In the genomic region with DNA sequence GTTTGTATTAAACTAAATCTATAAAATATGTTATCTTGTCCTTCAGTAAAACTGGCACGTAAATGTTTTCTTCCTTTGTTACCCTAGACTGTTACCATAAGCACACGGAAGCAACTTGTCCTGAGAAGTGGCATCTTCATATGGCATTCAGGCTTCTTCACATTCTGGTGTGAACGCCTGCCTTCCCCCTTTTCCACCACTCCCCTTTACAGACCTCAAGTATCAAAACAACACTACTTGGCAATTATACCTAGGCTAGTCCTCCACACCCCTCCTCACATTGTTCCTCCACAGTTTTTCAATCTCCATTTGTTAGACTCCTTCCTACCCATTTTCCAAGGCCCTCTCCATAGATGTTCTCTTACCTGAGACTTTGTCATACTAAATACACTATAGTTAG, we compare ENCODE assay signal across 8 cellular contexts. TPM values are rescaled to one million over a fixed set of nuclear protein-coding genes. Genes with fewer than 3 reads are reported as not detected.
DNase-seq lines count a peak whose midpoint lies in the region; ATAC-seq and TF ChIP-seq lines count a peak whose summit lies in the region.

No MANE protein-coding gene starts in this region.

- WGBS in tibial nerve, 2 donors: 38 to 45% methylated on average over 3 of the region's 3 CpGs

- intact Hi-C loops in posterior vena cava (cut with DNase I): no loop called here

- H3K4me3 Mint-ChIP-seq in activated T-cell treated with anti-CD3 and anti-CD28 coated beads, Interleukin-2, amount 50 U/mL, for 4 hours: peak overlapping the region; percentile 95
- H3K4me3 Mint-ChIP-seq in activated T-helper 17 cell treated with anti-CD3 and anti-CD28 coated beads, Interleukin-2, amount 50 U/mL, for 72 hours: peak overlapping the region; percentile 87

- H3K27ac Mint-ChIP-seq in activated T-helper 17 cell treated with anti-CD3 and anti-CD28 coated beads, Interleukin-2, amount 50 U/mL, for 72 hours: peak overlapping the region; percentile 81

- H3K27me3 Mint-ChIP-seq in activated T-cell treated with anti-CD3 and anti-CD28 coated beads, Interleukin-2, amount 50 U/mL, for 4 hours (ENCODE audit: low read depth): no peaks in the 10 kb centered on the region
- H3K27me3 Mint-ChIP-seq in activated T-helper 17 cell treated with anti-CD3 and anti-CD28 coated beads, Interleukin-2, amount 50 U/mL, for 72 hours: no peaks in the 10 kb centered on the region

- H3K27ac ChIP-seq in tibial nerve: peak overlapping the region in 3 of 4 donors; percentile 98 to 99 (median 98)

- peaks cover 0 to 3% (median 0%) of the 10 kb centered on the region in 4 donors for H3K9me3 ChIP-seq in tibial nerve

- peaks cover 57% of the 10 kb centered on the region for H3K4me1 Mint-ChIP-seq in activated T-cell treated with anti-CD3 and anti-CD28 coated beads, Interleukin-2, amount 50 U/mL, for 4 hours (ENCODE audit: low read depth)
- peaks cover 34% of the 10 kb centered on the region for H3K4me1 Mint-ChIP-seq in activated T-helper 17 cell treated with anti-CD3 and anti-CD28 coated beads, Interleukin-2, amount 50 U/mL, for 72 hours

- no peak for TF ChIP-seq CTCF in tibial nerve (IDR thresholded peaks at IDR 0.05)

- no peaks in the 10 kb centered on the region for H3K36me3 ChIP-seq in tibial nerve

- H3K27me3 ChIP-seq in tibial nerve: no peaks in the 10 kb centered on the region

- peaks cover 8% of the 10 kb centered on the region for H3K36me3 Mint-ChIP-seq in activated T-cell treated with anti-CD3 and anti-CD28 coated beads, Interleukin-2, amount 50 U/mL, for 4 hours (ENCODE audit: insufficient read depth)
- H3K36me3 Mint-ChIP-seq in activated T-helper 17 cell treated with anti-CD3 and anti-CD28 coated beads, Interleukin-2, amount 50 U/mL, for 72 hours (ENCODE audit: low read depth): peaks cover 59% of the 10 kb centered on the region

- peak overlapping the region in 3 of 4 donors; percentile 2 to 87 (median 84) for H3K4me3 ChIP-seq in tibial nerve

- ATAC-seq in activated T-cell treated with anti-CD3 and anti-CD28 coated beads, Interleukin-2, amount 50 U/mL, for 4 hours: no peak
- ATAC-seq in activated T-helper 17 cell treated with anti-CD3 and anti-CD28 coated beads, Interleukin-2, amount 50 U/mL, for 72 hours (replicated peaks): no peak
- no peak for ATAC-seq in GM21723 (IDR thresholded peaks at IDR 0.05; ENCODE audit: unreplicated experiment)

- peaks cover 0 to 64% (median 32%) of the 10 kb centered on the region in 4 donors for H3K4me1 ChIP-seq in tibial nerve

- TF ChIP-seq POLR2A in tibial nerve (IDR thresholded peaks at IDR 0.05): no peak

- no peaks in the 10 kb centered on the region for H3K9me3 Mint-ChIP-seq in activated T-cell treated with anti-CD3 and anti-CD28 coated beads, Interleukin-2, amount 50 U/mL, for 4 hours
- no peaks in the 10 kb centered on the region for H3K9me3 Mint-ChIP-seq in activated T-helper 17 cell treated with anti-CD3 and anti-CD28 coated beads, Interleukin-2, amount 50 U/mL, for 72 hours

- no peak for DNase-seq in activated T-cell treated with anti-CD3 and anti-CD28 coated beads, Interleukin-2, amount 50 U/mL, for 4 hours
- no peak for DNase-seq in activated T-cell treated with anti-CD3 and anti-CD28 coated beads, Interleukin-2, amount 50 U/mL, for 48 hours
- peak; percentile 14 for DNase-seq in iris pigment epithelial cell (ENCODE audit: low read depth)
- no peak for DNase-seq in tibial nerve (ENCODE audit: low spot score in 2 of 2)
- DNase-seq in kidney glomerular epithelial cell (lab: John Stamatoyannopoulos, UW): no peak
- no peak for DNase-seq in posterior vena cava (ENCODE audit: low spot score)

- TF ChIP-seq EP300 in tibial nerve (IDR thresholded peaks at IDR 0.05): no peak

RNA-seq across cellular contexts. Expression of a gene that starts 2.9 kb away (rescaled TPM):
- total RNA-seq in activated T-cell treated with anti-CD3 and anti-CD28 coated beads, Interleukin-2, amount 50 U/mL, for 4 hours: 10 to 100 TPM; 67.4 to 89.2 (median 80.3) TPM
- 10 to 100 TPM; 46.0 to 46.9 TPM for total RNA-seq in activated T-helper 17 cell treated with anti-CD3 and anti-CD28 coated beads, Interleukin-2, amount 50 U/mL, for 72 hours
- 10 to 100 TPM; 24.0 to 32.8 (median 28.5) TPM for total RNA-seq in tibial nerve
- 10 to 100 TPM; 18.8 to 27.4 TPM for total RNA-seq in posterior vena cava
